ENCODE assay signal across 23 cellular contexts in the genomic region with DNA sequence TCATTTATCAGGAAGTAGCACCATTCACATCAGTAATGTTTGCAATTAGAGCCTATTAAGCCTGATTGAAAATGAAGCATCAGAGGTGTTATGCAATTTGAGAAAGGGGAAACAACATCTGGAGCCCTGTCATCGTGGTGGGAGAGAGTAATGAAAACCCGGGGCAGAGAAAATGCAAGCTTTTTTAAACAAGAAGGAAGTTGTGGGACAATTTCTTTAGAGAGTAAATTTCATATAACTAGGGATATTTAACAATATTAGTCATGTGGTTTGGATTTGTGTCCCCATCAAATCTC.
"Had no signal": no experiment of that assay in that cellular context is flagged by ENCODE, and none has a peak within 500 bp of the region (broad histone marks: within the 10 kb centered on the region; RNA-seq: fewer than 3 reads in every experiment).

No MANE protein-coding gene starts in this region.

- H3K9me3 Mint-ChIP-seq: activated CD4-positive, alpha-beta T cell treated with anti-CD3 and anti-CD28 coated beads, Interleukin-2, amount 10 ng/mL, durations not matched to agents 24 days and 14 days; activated CD8-positive, alpha-beta T cell treated with anti-CD3 and anti-CD28 coated beads for 36 hours; activated naive CD4-positive, alpha-beta T cell treated with anti-CD3 and anti-CD28 coated beads, Interleukin-2, amount 50 U/mL, for 24 hours; activated T-helper 1 cell treated with anti-CD3 and anti-CD28 coated beads, Interleukin-12 subunit alpha, Interleukin-12 subunit beta, Interleukin-2, Interleukin-4 antibody, amounts not matched to agents 30 ng/mL and 10 ng/mL and 1 ng/mL, durations not matched to agents 14 hours and 24 hours and 36 hours; natural killer cell treated with Interleukin-12 subunit alpha and Interleukin-12 subunit beta and Interleukin-15 and Interleukin-18, amount 100 ng/mL, for 72 hours had no signal

- H3K9me3 ChIP-seq: esophagus muscularis mucosa, neutrophil, pancreas, psoas muscle, thyroid gland, upper lobe of right lung had no signal

- H3K4me1 Mint-ChIP-seq: activated CD8-positive, alpha-beta memory T cell treated with anti-CD3 and anti-CD28 coated beads, Interleukin-2, amount 10 ng/mL, durations not matched to agents 7 days and 5 days had no signal

- H3K4me3 Mint-ChIP-seq: activated CD4-positive, alpha-beta T cell treated with anti-CD3 and anti-CD28 coated beads, Interleukin-2, amount 10 ng/mL, durations not matched to agents 24 days and 14 days; activated CD8-positive, alpha-beta memory T cell treated with anti-CD3 and anti-CD28 coated beads, Interleukin-2, amount 10 ng/mL, durations not matched to agents 7 days and 5 days; activated CD8-positive, alpha-beta T cell treated with anti-CD3 and anti-CD28 coated beads for 36 hours; activated naive CD4-positive, alpha-beta T cell treated with anti-CD3 and anti-CD28 coated beads, Interleukin-2, amount 50 U/mL, for 24 hours; activated T-helper 1 cell treated with anti-CD3 and anti-CD28 coated beads, Interleukin-12 subunit alpha, Interleukin-12 subunit beta, Interleukin-2, Interleukin-4 antibody, amounts not matched to agents 30 ng/mL and 10 ng/mL and 1 ng/mL, durations not matched to agents 14 hours and 24 hours and 36 hours; natural killer cell treated with Interleukin-12 subunit alpha and Interleukin-12 subunit beta and Interleukin-15 and Interleukin-18, amount 100 ng/mL, for 72 hours had no signal

- H3K27me3 ChIP-seq: ascending aorta, brain microvascular endothelial cell, esophagus muscularis mucosa, neutrophil, pancreas, right atrium auricular region, thyroid gland, upper lobe of right lung had no signal

- H3K36me3 ChIP-seq: ascending aorta, brain microvascular endothelial cell, esophagus muscularis mucosa, left ventricle myocardium inferior, neutrophil, pancreas, right atrium auricular region, thyroid gland, upper lobe of right lung had no signal

- H3K27ac ChIP-seq: ascending aorta, brain microvascular endothelial cell, esophagus muscularis mucosa, left ventricle myocardium inferior, neutrophil, pancreas, psoas muscle, right atrium auricular region, thyroid gland, upper lobe of right lung had no signal

- ATAC-seq: activated CD8-positive, alpha-beta memory T cell treated with anti-CD3 and anti-CD28 coated beads, Interleukin-2, amount 10 ng/mL, durations not matched to agents 7 days and 5 days; activated CD8-positive, alpha-beta T cell treated with anti-CD3 and anti-CD28 coated beads for 36 hours; natural killer cell treated with Interleukin-12 subunit alpha and Interleukin-12 subunit beta and Interleukin-15 and Interleukin-18, amount 100 ng/mL, for 72 hours; pancreas; psoas muscle; upper lobe of right lung had no signal

- H3K4me1 ChIP-seq: ascending aorta, esophagus muscularis mucosa, left ventricle myocardium inferior, pancreas, psoas muscle, right atrium auricular region, thyroid gland, upper lobe of right lung had no signal

- H3K4me3 ChIP-seq: ascending aorta, esophagus muscularis mucosa, left ventricle myocardium inferior, pancreas, psoas muscle, right atrium auricular region, thyroid gland, upper lobe of right lung had no signal

- H3K27ac Mint-ChIP-seq: activated CD4-positive, alpha-beta T cell treated with anti-CD3 and anti-CD28 coated beads, Interleukin-2, amount 10 ng/mL, durations not matched to agents 24 days and 14 days; activated CD8-positive, alpha-beta memory T cell treated with anti-CD3 and anti-CD28 coated beads, Interleukin-2, amount 10 ng/mL, durations not matched to agents 7 days and 5 days; activated CD8-positive, alpha-beta T cell treated with anti-CD3 and anti-CD28 coated beads for 36 hours; activated naive CD4-positive, alpha-beta T cell treated with anti-CD3 and anti-CD28 coated beads, Interleukin-2, amount 50 U/mL, for 24 hours; activated T-helper 1 cell treated with anti-CD3 and anti-CD28 coated beads, Interleukin-12 subunit alpha, Interleukin-12 subunit beta, Interleukin-2, Interleukin-4 antibody, amounts not matched to agents 30 ng/mL and 10 ng/mL and 1 ng/mL, durations not matched to agents 14 hours and 24 hours and 36 hours; natural killer cell treated with Interleukin-12 subunit alpha and Interleukin-12 subunit beta and Interleukin-15 and Interleukin-18, amount 100 ng/mL, for 72 hours had no signal

- H3K27me3 Mint-ChIP-seq: activated CD4-positive, alpha-beta T cell treated with anti-CD3 and anti-CD28 coated beads, Interleukin-2, amount 10 ng/mL, durations not matched to agents 24 days and 14 days; activated CD8-positive, alpha-beta memory T cell treated with anti-CD3 and anti-CD28 coated beads, Interleukin-2, amount 10 ng/mL, durations not matched to agents 7 days and 5 days; activated naive CD4-positive, alpha-beta T cell treated with anti-CD3 and anti-CD28 coated beads, Interleukin-2, amount 50 U/mL, for 24 hours had no signal

- DNase-seq: activated CD4-positive, alpha-beta T cell treated with anti-CD3 and anti-CD28 coated beads, Interleukin-2, amount 10 ng/mL, durations not matched to agents 24 days and 14 days; activated CD8-positive, alpha-beta memory T cell treated with anti-CD3 and anti-CD28 coated beads, Interleukin-2, amount 10 ng/mL, durations not matched to agents 7 days and 5 days; activated CD8-positive, alpha-beta T cell treated with anti-CD3 and anti-CD28 coated beads for 36 hours; activated gamma-delta T cell; brain microvascular endothelial cell; central memory CD4-positive, alpha-beta T cell; dermis blood vessel endothelial cell; glutamatergic neuron; hippocampal formation; left ventricle myocardium inferior; pancreas; psoas muscle; stimulated activated CD4-positive, alpha-beta T cell treated with anti-CD3 and anti-CD28 coated beads, Interleukin-4, amount 100 ng/mL, for 4 hours; stimulated activated naive CD8-positive, alpha-beta T cell treated with anti-CD3 and anti-CD28 coated beads, Interleukin-15, Interleukin-2, amounts not matched to agents 100 U/mL and 50 U/mL, for 24 hours; thyroid gland; upper lobe of right lung had no signal

- H3K36me3 Mint-ChIP-seq: activated CD8-positive, alpha-beta memory T cell treated with anti-CD3 and anti-CD28 coated beads, Interleukin-2, amount 10 ng/mL, durations not matched to agents 7 days and 5 days; activated naive CD4-positive, alpha-beta T cell treated with anti-CD3 and anti-CD28 coated beads, Interleukin-2, amount 50 U/mL, for 24 hours; natural killer cell treated with Interleukin-12 subunit alpha and Interleukin-12 subunit beta and Interleukin-15 and Interleukin-18, amount 100 ng/mL, for 72 hours had no signal
